25 cellular contexts compared by ENCODE assay signal in genomic region chr9:108536836-108537601, GRCh38.
"Had no signal": no experiment of that assay in that cellular context is flagged by ENCODE, and none has a peak within 500 bp of the region (broad histone marks: within the 10 kb centered on the region; RNA-seq: fewer than 3 reads in every experiment).

No MANE protein-coding gene starts in this region.

- H3K4me1 ChIP-seq: gastrocnemius medialis, parathyroid adenoma had no signal

- H3K79me2 ChIP-seq: parathyroid adenoma had no signal

- H3K9ac ChIP-seq: parathyroid adenoma had no signal

- FAIRE-seq: endometrium, islet of Langerhans, TTC549 had no signal

- ATAC-seq: activated CD4-positive, alpha-beta T cell treated with anti-CD3 and anti-CD28 coated beads for 36 hours; activated T-cell treated with anti-CD3 and anti-CD28 coated beads, Interleukin-2, amount 50 U/mL, for 4 hours; gastrocnemius medialis; left colon; mucosa of descending colon; right cardiac atrium; stimulated activated naive CD8-positive, alpha-beta T cell treated with anti-CD3 and anti-CD28 coated beads, Interleukin-15, Interleukin-2, amounts not matched to agents 100 U/mL and 50 U/mL, for 24 hours; WTC11 had no signal

- H3K36me3 ChIP-seq: gastrocnemius medialis, upper lobe of left lung had no signal

- H3K27me3 ChIP-seq: gastrocnemius medialis, upper lobe of left lung had no signal

- H3K9me3 ChIP-seq: gastrocnemius medialis, mucosa of descending colon, upper lobe of left lung had no signal

- H2AFZ ChIP-seq: parathyroid adenoma had no signal

- DNase-seq: activated CD4-positive, alpha-beta T cell treated with anti-CD3 and anti-CD28 coated beads for 36 hours; activated CD4-positive, alpha-beta T cell treated with anti-CD3 and anti-CD28 coated beads, Interleukin-2, amount 50 U/mL, for 4 hours; activated CD8-positive, alpha-beta memory T cell treated with anti-CD3 and anti-CD28 coated beads for 24 hours; activated CD8-positive, alpha-beta memory T cell treated with anti-CD3 and anti-CD28 coated beads, Interleukin-2, amount 50 U/mL, for 4 hours; activated naive CD4-positive, alpha-beta T cell treated with Interleukin-2 at 50 U/mL for 16 hours; activated naive CD8-positive, alpha-beta T cell treated with anti-CD3 and anti-CD28 coated beads for 36 hours; activated T-cell treated with anti-CD3 and anti-CD28 coated beads, Interleukin-2, amount 50 U/mL, for 4 hours; gastrocnemius medialis; head of caudate nucleus; hypothalamus; left colon; mesenchymal stem cell; mucosa of descending colon; nephron progenitor cell; right cardiac atrium; stimulated activated CD4-positive, alpha-beta T cell treated with anti-CD3 and anti-CD28 coated beads, Interleukin-12 subunit alpha, Interleukin-12 subunit beta, amount 100 ng/mL, for 4 hours; stimulated activated CD4-positive, alpha-beta T cell treated with anti-CD3 and anti-CD28 coated beads, Interleukin-4, amount 100 ng/mL, for 4 hours; stimulated activated naive CD8-positive, alpha-beta T cell treated with anti-CD3 and anti-CD28 coated beads, Interleukin-15, Interleukin-2, amounts not matched to agents 100 U/mL and 50 U/mL, for 24 hours; T-helper 1 cell; upper lobe of left lung had no signal

- H3K4me3 ChIP-seq: gastrocnemius medialis, mucosa of descending colon, upper lobe of left lung had no signal

- H3K27ac ChIP-seq: gastrocnemius medialis, parathyroid adenoma, upper lobe of left lung had no signal
